18 cellular contexts compared by ENCODE assay signal in genomic region chrX:153637121-153638040, GRCh38. TPM values are rescaled to one million over a fixed set of nuclear protein-coding genes. Genes with fewer than 3 reads are reported as not detected.
"Had no signal": no experiment of that assay in that cellular context is flagged by ENCODE, and none has a peak within 500 bp of the region (broad histone marks: within the 10 kb centered on the region; RNA-seq: fewer than 3 reads in every experiment).

No MANE protein-coding gene starts in this region.

- H3K9me3 ChIP-seq: pancreas, uterus had no signal

- H3K27ac Mint-ChIP-seq: activated naive CD8-positive, alpha-beta T cell treated with anti-CD3 and anti-CD28 coated beads, Interleukin-2, amount 10 ng/mL, durations not matched to agents 7 days and 5 days; T-cell had no signal

- H3K27ac ChIP-seq: brain microvascular endothelial cell, foreskin keratinocyte, pancreas, tibial artery, uterus had no signal

- H3K4me1 ChIP-seq: foreskin keratinocyte, pancreas, uterus had no signal

- H3K27me3 ChIP-seq: uterus had no signal

- H3K36me3 Mint-ChIP-seq: activated naive CD8-positive, alpha-beta T cell treated with anti-CD3 and anti-CD28 coated beads, Interleukin-2, amount 10 ng/mL, durations not matched to agents 7 days and 5 days; T-cell had no signal

- H3K36me3 ChIP-seq: brain microvascular endothelial cell, pancreas, tibial artery, uterus had no signal

- H3K4me1 Mint-ChIP-seq: activated naive CD8-positive, alpha-beta T cell treated with anti-CD3 and anti-CD28 coated beads, Interleukin-2, amount 10 ng/mL, durations not matched to agents 7 days and 5 days had no signal

- H3K9me3 Mint-ChIP-seq: activated naive CD8-positive, alpha-beta T cell treated with anti-CD3 and anti-CD28 coated beads, Interleukin-2, amount 10 ng/mL, durations not matched to agents 7 days and 5 days; neural crest cell; T-cell had no signal

- H3K4me3 Mint-ChIP-seq: activated naive CD8-positive, alpha-beta T cell treated with anti-CD3 and anti-CD28 coated beads, Interleukin-2, amount 10 ng/mL, durations not matched to agents 7 days and 5 days; neural crest cell; T-cell had no signal

- H3K4me3 ChIP-seq: pancreas, tibial artery, uterus had no signal

- DNase-seq: activated CD4-positive, alpha-beta T cell treated with anti-CD3 and anti-CD28 coated beads, Interleukin-2, amount 50 U/mL, for 1 hour; activated CD8-positive, alpha-beta memory T cell treated with anti-CD3 and anti-CD28 coated beads for 24 hours; activated naive CD4-positive, alpha-beta T cell; activated naive CD8-positive, alpha-beta T cell treated with anti-CD3 and anti-CD28 coated beads, Interleukin-2, amount 10 ng/mL, durations not matched to agents 7 days and 5 days; activated T-cell treated with anti-CD3 and anti-CD28 coated beads for 4 hours; brain microvascular endothelial cell; effector memory CD4-positive, alpha-beta T cell; foreskin keratinocyte; glutamatergic neuron; mesendoderm; stimulated activated CD4-positive, alpha-beta T cell treated with anti-CD3 and anti-CD28 coated beads, Interleukin-4, amount 100 ng/mL, for 24 hours; stimulated activated naive CD4-positive, alpha-beta T cell; T-cell; T-helper 9 cell had no signal

RNA-seq across cellular contexts. Expression of gene DUSP9, which starts 9.6 kb away (rescaled TPM):
- total RNA-seq: activated naive CD8-positive, alpha-beta T cell treated with anti-CD3 and anti-CD28 coated beads, Interleukin-2, amount 10 ng/mL, durations not matched to agents 7 days and 5 days had no signal

RNA-seq across cellular contexts. Expression of gene PNCK, which starts 36.2 kb away (rescaled TPM):
- total RNA-seq: foreskin keratinocyte had no signal
